Comparison of ENCODE assay signal across 16 cellular contexts in the genomic region with DNA sequence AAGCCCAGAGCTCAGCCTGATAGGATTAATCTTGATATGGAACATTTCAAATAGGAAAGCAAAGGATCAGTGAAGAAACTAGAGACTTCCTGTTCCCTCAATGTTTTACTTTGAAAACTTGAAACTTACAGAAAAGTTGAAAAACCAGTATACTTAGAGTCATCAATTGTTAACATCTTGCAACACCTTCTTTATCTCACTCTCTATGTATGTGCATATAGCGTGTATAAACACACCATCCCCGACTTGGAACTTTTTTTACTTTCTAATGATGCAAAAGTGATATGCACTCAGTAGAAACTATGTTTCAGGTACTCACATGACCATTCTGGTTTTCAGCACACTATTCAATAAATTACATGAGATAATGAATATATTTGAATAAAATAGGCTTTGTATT.
"Had no signal": no experiment of that assay in that cellular context is flagged by ENCODE, and none has a peak within 500 bp of the region (broad histone marks: within the 10 kb centered on the region; RNA-seq: fewer than 3 reads in every experiment).

No MANE protein-coding gene starts in this region.

- ATAC-seq: left ventricle myocardium superior; right lobe of liver; stimulated activated naive CD8-positive, alpha-beta T cell treated with anti-CD3 and anti-CD28 coated beads, Interleukin-15, amount 100 ng/mL, for 72 hours; T-cell had no signal

- DNase-seq: activated CD4-positive, alpha-beta T cell treated with anti-CD3 and anti-CD28 coated beads for 1 hour; activated CD4-positive, alpha-beta T cell treated with anti-CD3 and anti-CD28 coated beads, Interleukin-2, amount 50 U/mL, for 48 hours; activated CD8-positive, alpha-beta memory T cell treated with anti-CD3 and anti-CD28 coated beads, Interleukin-2, amount 50 U/mL, for 48 hours; activated gamma-delta T cell treated with Interleukin-2 at 50 U/mL for 16 hours; immature natural killer cell; kidney glomerular epithelial cell; left ventricle myocardium superior; nephron progenitor cell; right lobe of liver; stimulated activated CD4-positive, alpha-beta T cell treated with anti-CD3 and anti-CD28 coated beads, Interleukin-1b, Interleukin-23, amount 100 ng/mL, for 48 hours; stimulated activated naive CD8-positive, alpha-beta T cell treated with anti-CD3 and anti-CD28 coated beads, Interleukin-15, amount 100 ng/mL, for 72 hours; T-cell; T-helper 9 cell; tibial artery had no signal

- H3K4me1 ChIP-seq: right lobe of liver, tibial artery had no signal

- H3K27me3 ChIP-seq: cardiac muscle cell, right lobe of liver, tibial artery had no signal

- H3K4me3 ChIP-seq: cardiac muscle cell, right lobe of liver, skin epidermis, tibial artery had no signal

- H3K9me3 ChIP-seq: right lobe of liver, tibial artery had no signal

- H3K27ac ChIP-seq: cardiac muscle cell, right lobe of liver, skin epidermis, tibial artery had no signal

- H3K36me3 ChIP-seq: cardiac muscle cell, right lobe of liver had no signal
